9 cellular contexts compared by ENCODE assay signal in the genomic region with DNA sequence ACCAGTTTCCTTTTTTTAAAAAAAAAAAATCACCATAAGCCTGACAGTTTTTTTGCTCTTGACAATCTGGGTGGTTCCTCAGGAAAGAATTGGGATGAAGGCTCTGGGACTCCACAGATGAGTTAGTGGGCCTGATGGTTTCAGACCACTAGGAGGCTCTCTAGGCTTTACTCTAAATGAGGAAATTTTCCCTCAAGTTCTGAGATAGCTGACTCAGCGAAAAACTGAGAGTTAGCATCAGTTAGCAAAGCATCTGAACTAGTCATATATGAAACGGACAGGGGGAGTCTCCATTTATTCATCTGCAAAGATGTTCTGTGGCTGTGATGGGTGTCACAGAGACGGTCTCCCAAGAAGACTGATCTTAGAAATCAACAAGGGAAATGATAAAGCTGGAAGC.
DNase-seq lines count a peak whose midpoint lies in the region; ATAC-seq and TF ChIP-seq lines count a peak whose summit lies in the region.
"Had no signal": no experiment of that assay in that cellular context is flagged by ENCODE, and none has a peak within 500 bp of the region (broad histone marks: within the 10 kb centered on the region; RNA-seq: fewer than 3 reads in every experiment).

No MANE protein-coding gene starts in this region.

- peaks cover 36% of the 10 kb centered on the region for H3K27me3 Mint-ChIP-seq in progenitor cell of endocrine pancreas

- no peaks in the 10 kb centered on the region for H4K20me1 ChIP-seq in OCI-LY3 (ENCODE audit: insufficient read depth, low read length)

- H3K4me3 ChIP-seq in cardiac muscle cell: no peak overlapping the region
- H3K4me3 ChIP-seq in OCI-LY3 (ENCODE audit: low read length): no peak overlapping the region
- H3K4me3 ChIP-seq in dorsolateral prefrontal cortex: no peak overlapping the region

- no peaks in the 10 kb centered on the region for H3K9me3 ChIP-seq in cardiac muscle cell (ENCODE audit: low read depth)
- H3K9me3 ChIP-seq in OCI-LY3 (ENCODE audit: insufficient read depth, low read length): no peaks in the 10 kb centered on the region

- intact Hi-C loops in Right ventricle myocardium inferior (cut with DNase I) (no loop called here), dorsolateral prefrontal cortex (cut with DNase I) (no loop called here)

- no peak overlapping the region for H3K9ac ChIP-seq in OCI-LY3 (ENCODE audit: low read length)

- no peak for ATAC-seq in Right ventricle myocardium inferior
- ATAC-seq in HG03565 (IDR thresholded peaks at IDR 0.05; ENCODE audit: unreplicated experiment): no peak
- no peak for ATAC-seq in HG02938 (IDR thresholded peaks at IDR 0.05; ENCODE audit: unreplicated experiment)

- H3K4me2 ChIP-seq in OCI-LY3 (ENCODE audit: low read length): no peak overlapping the region

- DNase-seq in cardiac muscle cell (ENCODE audit: low read depth in 1 of 2, low spot score in 1 of 2) (peak; percentile 46 to 48), Right ventricle myocardium inferior (ENCODE audit: missing footprints) (no peak), dorsolateral prefrontal cortex (no peak), progenitor cell of endocrine pancreas (ENCODE audit: low spot score, unreplicated experiment) (no peak)
- DNase-seq in central memory CD4-positive, alpha-beta T cell: no peak

- no peaks in the 10 kb centered on the region for H3K4me1 Mint-ChIP-seq in progenitor cell of endocrine pancreas (ENCODE audit: low read depth)
- H3K4me1 Mint-ChIP-seq: brain had no signal

- no peak overlapping the region for H2AFZ ChIP-seq in OCI-LY3 (ENCODE audit: low read depth, low read length)

- H3K27ac ChIP-seq in cardiac muscle cell (no peak overlapping the region), OCI-LY3 (ENCODE audit: low read length) (no peak overlapping the region), dorsolateral prefrontal cortex (no peak overlapping the region)

- H3K27me3 ChIP-seq in cardiac muscle cell: no peaks in the 10 kb centered on the region
- H3K27me3 ChIP-seq in OCI-LY3 (ENCODE audit: low read depth, low read length): peaks cover 41% of the 10 kb centered on the region
- H3K27me3 ChIP-seq in dorsolateral prefrontal cortex: peaks cover 0 to 25% (median 6%) of the 10 kb centered on the region in 45 donors

- no peaks in the 10 kb centered on the region for H3K36me3 Mint-ChIP-seq in progenitor cell of endocrine pancreas (ENCODE audit: insufficient read depth)
- H3K36me3 Mint-ChIP-seq: brain had no signal

- H3K4me1 ChIP-seq in cardiac muscle cell (ENCODE audit: low read depth) (peaks cover 19% of the 10 kb centered on the region), OCI-LY3 (ENCODE audit: low read length) (no peaks in the 10 kb centered on the region)

- H3K4me3 Mint-ChIP-seq in progenitor cell of endocrine pancreas (ENCODE audit: low read depth): no peak overlapping the region
- H3K4me3 Mint-ChIP-seq: brain had no signal

- no peaks in the 10 kb centered on the region for H3K79me2 ChIP-seq in OCI-LY3 (ENCODE audit: low read length)

- H3K36me3 ChIP-seq in cardiac muscle cell (no peaks in the 10 kb centered on the region), OCI-LY3 (replicated peaks; ENCODE audit: low read depth, low read length) (no peaks in the 10 kb centered on the region)

- no peak overlapping the region for H3K27ac Mint-ChIP-seq in progenitor cell of endocrine pancreas
- H3K27ac Mint-ChIP-seq: brain had no signal

- TF ChIP-seq CTCF in cardiac muscle cell (IDR thresholded peaks at IDR 0.05; ENCODE audit: low read depth, low read length) (peak; percentile 74), OCI-LY3 (IDR thresholded peaks at IDR 0.05; ENCODE audit: low read depth, low read length) (peak; percentile 69), dorsolateral prefrontal cortex (IDR thresholded peaks at IDR 0.05 in 54 of 56, conservative IDR thresholded peaks at IDR 0.05 in 2 of 56; ENCODE audit: low read depth in 1 of 56, partially characterized antibody in 56 of 56) (peak in 52 of 56 donors; percentile 18 to 64 (median 43)), progenitor cell of endocrine pancreas (IDR thresholded peaks at IDR 0.05; ENCODE audit: unreplicated experiment) (peak; percentile 67)

- no peaks in the 10 kb centered on the region for H3K9me3 Mint-ChIP-seq in progenitor cell of endocrine pancreas (ENCODE audit: low read depth)
- H3K9me3 Mint-ChIP-seq: brain had no signal

Comparison
In these comparisons a context has a peak if more than half of its experiments do, and no peak if none do; other contexts are left out.
1. DNase-seq: peak in cardiac muscle cell (2 of 2); none in Right ventricle myocardium inferior (single experiment), dorsolateral prefrontal cortex (0 of 10), progenitor cell of endocrine pancreas (single experiment) and central memory CD4-positive, alpha-beta T cell (single experiment).
2. Peak in every context shown above with its lines, with median percentiles within 50 percentile points of each other: CTCF ChIP-seq.